Comparison of ENCODE assay signal across 8 cellular contexts in genomic region chr17:64320613-64321553, GRCh38. TPM values are rescaled to one million over a fixed set of nuclear protein-coding genes. Genes with fewer than 3 reads are reported as not detected.
DNase-seq lines count a peak whose midpoint lies in the region; ATAC-seq and TF ChIP-seq lines count a peak whose summit lies in the region.

No MANE protein-coding gene starts in this region.

- TF ChIP-seq CTCF in GM12873 (IDR thresholded peaks at IDR 0.05; ENCODE audit: insufficient read depth, low read depth, low read length, missing control alignments) = peak; percentile 80

- CTCF ChIA-PET in T-cell (lab: Charles Lee) = interaction anchor here (0.5 to 2.3 kb wide), 11 partner anchors 13 to 111 kb away, joined by 3 to 21 read pairs (median 4); no protein-coding TSS in a partner anchor

- peaks cover 14 to 35% (median 19%) of the 10 kb centered on the region in 3 donors for H3K4me1 Mint-ChIP-seq in T-cell

- ATAC-seq in T-cell (replicated peaks in 1 of 4) = peak; percentile 43 to 70 (median 58)
- no peak for ATAC-seq in HG03159 (IDR thresholded peaks at IDR 0.05; ENCODE audit: unreplicated experiment)
- ATAC-seq in GM21447 (IDR thresholded peaks at IDR 0.05; ENCODE audit: unreplicated experiment) = no peak

- H3K9me3 Mint-ChIP-seq in T-cell = no peaks in the 10 kb centered on the region

- H3K27me3 Mint-ChIP-seq in T-cell = peaks cover 0 to 12% of the 10 kb centered on the region in 2 donors

- H3K27ac Mint-ChIP-seq in T-cell = peak overlapping the region; percentile 69 to 71

- H3K4me3 Mint-ChIP-seq in T-cell = peak overlapping the region in 2 of 3 donors; percentile 5 to 39

- H3K4me3 ChIP-seq in skeletal muscle cell (ENCODE audit: low read depth, low read length) = no peak overlapping the region

- DNase-seq in NCI-H1694 (lab: John Stamatoyannopoulos, UW) (peak; percentile 80), T-cell (peak in 30 of 34 experiments; percentile 12 to 57 (median 38)), amygdala (lab: John Stamatoyannopoulos, UW) (peak in 30 of 56 donors; percentile 8 to 71 (median 21)), hepatic stellate cell (ENCODE audit: low spot score) (peak; percentile 79), skeletal muscle cell (ENCODE audit: low read depth) (peak; percentile 9)

- POLR2A ChIA-PET in T-cell (lab: Charles Lee) = interaction anchor here in 1 of 2 donors (0.6 kb wide), 1 partner anchor 131 kb away, joined by 3 read pairs; no protein-coding TSS in a partner anchor

- no peaks in the 10 kb centered on the region for H3K36me3 Mint-ChIP-seq in T-cell

RNA-seq across cellular contexts. Expression of gene TEX2, which starts 57.8 kb away (rescaled TPM):
- total RNA-seq in T-cell = 10 to 100 TPM; 12.5 to 16.4 (median 14.8) TPM

Comparison
In these comparisons a context has a peak if more than half of its experiments do, and no peak if none do; other contexts are left out.
1. DNase-seq: peak in every context shown above with its lines; median percentile 80 in NCI-H1694; 79 in hepatic stellate cell; 38 in T-cell; 21 in amygdala; 9 in skeletal muscle cell.
2. ATAC-seq: peak in T-cell (4 of 4); none in HG03159 (single experiment) and GM21447 (single experiment).